In the genomic region with DNA sequence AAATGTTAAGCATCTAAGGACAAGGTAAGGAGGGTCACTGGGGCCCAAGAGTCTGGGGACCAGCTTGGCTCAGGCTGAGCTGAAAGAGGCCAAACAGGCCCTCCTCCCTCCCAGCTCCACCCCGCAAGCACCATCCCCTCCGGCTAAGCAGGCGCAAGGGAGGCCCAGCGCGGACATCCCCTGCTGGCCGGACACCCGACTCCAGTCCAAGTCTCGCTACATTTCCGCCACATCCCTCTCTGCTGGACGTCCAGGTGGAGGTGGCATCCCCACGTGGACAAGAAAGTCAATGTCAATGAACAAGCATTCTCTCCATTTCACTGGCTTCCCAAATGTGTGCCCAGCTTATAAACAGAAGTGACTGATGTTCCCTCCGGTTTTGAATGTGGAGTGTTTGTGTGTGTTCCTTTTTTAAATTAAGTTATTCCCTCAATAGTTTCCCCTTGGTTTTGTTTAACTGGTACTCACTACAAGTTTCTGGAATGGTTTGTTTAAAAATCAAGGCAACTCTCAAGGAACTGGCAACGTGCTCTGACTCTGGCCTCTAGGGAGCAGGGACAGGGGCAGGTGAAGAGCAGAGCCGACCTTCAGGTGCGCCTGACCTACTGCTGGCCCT, we compare ENCODE assay signal across 19 cellular contexts.
A peak's percentile ranks its signal among the peaks of the same experiment; 100 is the strongest.
DNase-seq lines count a peak whose midpoint lies in the region; TF ChIP-seq lines count a peak whose summit lies in the region.
"Had no signal": no experiment of that assay in that cellular context is flagged by ENCODE, and none has a peak within 500 bp of the region (broad histone marks: within the 10 kb centered on the region; RNA-seq: fewer than 3 reads in every experiment).

No MANE protein-coding gene starts in this region.

- TF ChIP-seq CTCF in RWPE1 (conservative IDR thresholded peaks at IDR 0.05; ENCODE audit: low read depth) (no peak), neutrophil (IDR thresholded peaks at IDR 0.05) (no peak)

- H3K4me1 Mint-ChIP-seq in dendritic cell treated with granulocyte-macrophage colony-stimulating factor and Interleukin-4, amounts not matched to agents 40 ng/mL and 50 ng/mL, for 4 days (ENCODE audit: low read depth), result peaks cover 65% of the 10 kb centered on the region

- H3K36me3 ChIP-seq in neutrophil, result peaks cover 90% of the 10 kb centered on the region

- peak overlapping the region; percentile 5 for H3K27ac Mint-ChIP-seq in dendritic cell treated with granulocyte-macrophage colony-stimulating factor and Interleukin-4, amounts not matched to agents 40 ng/mL and 50 ng/mL, for 4 days
- H3K27ac Mint-ChIP-seq: CD4-positive, alpha-beta T cell had no signal

- POLR2A ChIA-PET in RWPE1 (lab: Yijun Ruan, JAX; ENCODE audit: low non-redundant PET), result no interaction called here

- H3K27me3 ChIP-seq in neutrophil, result no peaks in the 10 kb centered on the region

- H3K9me3 Mint-ChIP-seq in dendritic cell treated with granulocyte-macrophage colony-stimulating factor and Interleukin-4, amounts not matched to agents 40 ng/mL and 50 ng/mL, for 4 days, result no peaks in the 10 kb centered on the region
- H3K9me3 Mint-ChIP-seq: CD4-positive, alpha-beta T cell had no signal

- H3K36me3 Mint-ChIP-seq in dendritic cell treated with granulocyte-macrophage colony-stimulating factor and Interleukin-4, amounts not matched to agents 40 ng/mL and 50 ng/mL, for 4 days (ENCODE audit: low read depth), result peaks cover 89% of the 10 kb centered on the region

- no peak overlapping the region for H3K4me3 ChIP-seq in neutrophil (ENCODE audit: low read depth in 1 of 2, low read length in 1 of 2)
- H3K4me3 ChIP-seq: SK-N-MC had no signal

- no peaks in the 10 kb centered on the region for H3K9me3 ChIP-seq in neutrophil

- H3K27ac ChIP-seq in RWPE1, result peak overlapping the region; percentile 38
- H3K27ac ChIP-seq in neutrophil, result peak overlapping the region; percentile 92
- H3K27ac ChIP-seq: SK-N-MC had no signal

- CTCF ChIA-PET in RWPE1 (lab: Yijun Ruan, JAX), result interaction anchor here (0.5 to 1.3 kb wide), 4 partner anchors 76 to 157 kb away, joined by 3 to 6 read pairs (median 4); no protein-coding TSS in a partner anchor

- peaks cover 92 to 95% of the 10 kb centered on the region in 2 experiments for H3K4me1 ChIP-seq in neutrophil (ENCODE audit: control insufficient read depth in 1 of 2, insufficient read depth in 1 of 2, low read depth in 1 of 2, low read length in 1 of 2)

- H3K4me3 Mint-ChIP-seq in dendritic cell treated with granulocyte-macrophage colony-stimulating factor and Interleukin-4, amounts not matched to agents 40 ng/mL and 50 ng/mL, for 4 days, result no peak overlapping the region
- H3K4me3 Mint-ChIP-seq: CD4-positive, alpha-beta T cell had no signal

- DNase-seq in ELF-1 (ENCODE audit: low read depth, low spot score) (peak; percentile 32), RWPE1 (ENCODE audit: low spot score) (no peak), cortex of kidney (lab: John Stamatoyannopoulos, UW) (no peak), RKO (ENCODE audit: low spot score) (no peak), T-helper 9 cell (no peak)
- DNase-seq: ACHN; AML-193; Calu3; CD4-positive, alpha-beta T cell; DMS79; GDM1; NCI-H1092; NCI-H1694; NCI-H2227 treated with DMSO at 0.1 percent for 48 hours; NCI-H524 treated with DMSO at 0.1 percent for 48 hours; Right ventricle myocardium superior had no signal

- intact Hi-C loops in dendritic cell treated with granulocyte-macrophage colony-stimulating factor and Interleukin-4, amounts not matched to agents 40 ng/mL and 50 ng/mL, for 4 days (cut with micrococcal nuclease), result loop anchor here (10.0 kb wide), 1 partner anchor 501 kb away; a partner anchor contains a TSS

- H3K27me3 Mint-ChIP-seq in dendritic cell treated with granulocyte-macrophage colony-stimulating factor and Interleukin-4, amounts not matched to agents 40 ng/mL and 50 ng/mL, for 4 days, result no peaks in the 10 kb centered on the region
- H3K27me3 Mint-ChIP-seq: CD4-positive, alpha-beta T cell had no signal
